1 cellular context compared by ENCODE assay signal in genomic region chr1:37925316-37925715, GRCh38.
TF ChIP-seq lines count a peak whose summit lies in the region.

No MANE protein-coding gene starts in this region.

TF ChIP-seq in WTC11, 78 proteins besides CTCF, POLR2A, EP300 and RAD21 (continued from another document):
- no peak for TF ChIP-seq ZNF532 (CRISPR knock-in tag; IDR thresholded peaks at IDR 0.05; ENCODE audit: borderline replicate concordance)
